16 cellular contexts compared by ENCODE assay signal in genomic region chr3:196097373-196098154, GRCh38. TPM values are rescaled to one million over a fixed set of nuclear protein-coding genes. Genes with fewer than 3 reads are reported as not detected.
A peak's percentile ranks its signal among the peaks of the same experiment; 100 is the strongest.
DNase-seq lines count a peak whose midpoint lies in the region; ATAC-seq and TF ChIP-seq lines count a peak whose summit lies in the region.
"Had no signal": no experiment of that assay in that cellular context is flagged by ENCODE, and none has a peak within 500 bp of the region (broad histone marks: within the 10 kb centered on the region; RNA-seq: fewer than 3 reads in every experiment).

No MANE protein-coding gene starts in this region.

- intact Hi-C loops in activated T-helper 1 cell treated with anti-CD3 and anti-CD28 coated beads, Interleukin-12 subunit alpha, Interleukin-12 subunit beta, Interleukin-2, Interleukin-4 antibody, amounts not matched to agents 30 ng/mL and 10 ng/mL and 1 ng/mL, durations not matched to agents 14 hours and 24 hours and 36 hours (cut with micrococcal nuclease), result no loop called here

- CTCF ChIA-PET in CD8-positive, alpha-beta memory T cell (lab: Charles Lee), result no interaction called here

- peak overlapping the region; percentile 72 to 99 (median 84) for H3K27ac ChIP-seq in BLaER1 treated with 17β-estradiol and CSF1 and Interleukin-3, amounts not matched to agents 10 nM and 100 nM
- H3K27ac ChIP-seq in CD8-positive, alpha-beta memory T cell (ENCODE audit: low read depth, low read length), result no peak overlapping the region
- H3K27ac ChIP-seq in mucosa of rectum (ENCODE audit: low read depth in 2 of 2, low read length in 2 of 2) (peak overlapping the region; percentile 67 to 81), neural progenitor cell (no peak overlapping the region)

- no peak for TF ChIP-seq CTCF in neural progenitor cell (IDR thresholded peaks at IDR 0.05)

- H3K79me2 ChIP-seq in neural progenitor cell (ENCODE audit: low read depth), result no peaks in the 10 kb centered on the region

- peaks cover 0 to 3% (median 0%) of the 10 kb centered on the region in 3 donors for H3K36me3 Mint-ChIP-seq in CD8-positive, alpha-beta memory T cell
- no peaks in the 10 kb centered on the region for H3K36me3 Mint-ChIP-seq in activated T-helper 1 cell treated with anti-CD3 and anti-CD28 coated beads, Interleukin-12 subunit alpha, Interleukin-12 subunit beta, Interleukin-2, Interleukin-4 antibody, amounts not matched to agents 30 ng/mL and 10 ng/mL and 1 ng/mL, durations not matched to agents 14 hours and 24 hours and 36 hours (ENCODE audit: low read depth)
- no peaks in the 10 kb centered on the region for H3K36me3 Mint-ChIP-seq in neural progenitor cell

- no peak for ATAC-seq in GM18498 (IDR thresholded peaks at IDR 0.05; ENCODE audit: unreplicated experiment)
- ATAC-seq: sciatic nerve had no signal

- H3K4me3 ChIP-seq in BLaER1 treated with 17β-estradiol and CSF1 and Interleukin-3, amounts not matched to agents 10 nM and 100 nM, result peak overlapping the region in 2 of 10 experiments; percentile 18 to 46; a peak in 3 of 20 replicates
- H3K4me3 ChIP-seq in CD8-positive, alpha-beta memory T cell (ENCODE audit: low read length), result no peak overlapping the region
- no peak overlapping the region for H3K4me3 ChIP-seq in mucosa of rectum (ENCODE audit: low read length in 2 of 2)
- H3K4me3 ChIP-seq in neural progenitor cell, result no peak overlapping the region
- H3K4me3 ChIP-seq: lower lobe of right lung had no signal

- peak overlapping the region; percentile 55 to 87 (median 74); a peak in 19 of 22 replicates for H3K9ac ChIP-seq in BLaER1 treated with 17β-estradiol and CSF1 and Interleukin-3, amounts not matched to agents 10 nM and 100 nM
- no peak overlapping the region for H3K9ac ChIP-seq in mucosa of rectum (ENCODE audit: low read depth in 1 of 2, low read length in 2 of 2)
- H3K9ac ChIP-seq in neural progenitor cell, result no peak overlapping the region

- peaks cover 68 to 85% (median 83%) of the 10 kb centered on the region in 10 experiments for H3K4me1 ChIP-seq in BLaER1 treated with 17β-estradiol and CSF1 and Interleukin-3, amounts not matched to agents 10 nM and 100 nM
- peaks cover 4% of the 10 kb centered on the region for H3K4me1 ChIP-seq in CD8-positive, alpha-beta memory T cell (ENCODE audit: insufficient read depth, low read length)
- peaks cover 13 to 19% of the 10 kb centered on the region in 2 donors for H3K4me1 ChIP-seq in mucosa of rectum (ENCODE audit: control insufficient read depth in 2 of 2, insufficient read depth in 2 of 2, low read length in 2 of 2)
- no peaks in the 10 kb centered on the region for H3K4me1 ChIP-seq in neural progenitor cell
- H3K4me1 ChIP-seq: lower lobe of right lung had no signal

- H3F3A ChIP-seq in neural progenitor cell (ENCODE audit: low read depth), result peaks cover 3% of the 10 kb centered on the region

- peaks cover 5 to 12% (median 8%) of the 10 kb centered on the region in 3 donors for H3K4me1 Mint-ChIP-seq in CD8-positive, alpha-beta memory T cell
- peaks cover 13% of the 10 kb centered on the region for H3K4me1 Mint-ChIP-seq in activated T-helper 1 cell treated with anti-CD3 and anti-CD28 coated beads, Interleukin-12 subunit alpha, Interleukin-12 subunit beta, Interleukin-2, Interleukin-4 antibody, amounts not matched to agents 30 ng/mL and 10 ng/mL and 1 ng/mL, durations not matched to agents 14 hours and 24 hours and 36 hours (ENCODE audit: low read depth)
- H3K4me1 Mint-ChIP-seq in neural progenitor cell, result peaks cover 7% of the 10 kb centered on the region

- no peaks in the 10 kb centered on the region for H4K20me1 ChIP-seq in BLaER1 treated with 17β-estradiol and CSF1 and Interleukin-3, amounts not matched to agents 10 nM and 100 nM
- H4K20me1 ChIP-seq in neural progenitor cell (ENCODE audit: low read depth), result no peaks in the 10 kb centered on the region

- H3K9me3 Mint-ChIP-seq in CD8-positive, alpha-beta memory T cell, result no peaks in the 10 kb centered on the region
- H3K9me3 Mint-ChIP-seq in activated T-helper 1 cell treated with anti-CD3 and anti-CD28 coated beads, Interleukin-12 subunit alpha, Interleukin-12 subunit beta, Interleukin-2, Interleukin-4 antibody, amounts not matched to agents 30 ng/mL and 10 ng/mL and 1 ng/mL, durations not matched to agents 14 hours and 24 hours and 36 hours, result peaks cover 3% of the 10 kb centered on the region
- H3K9me3 Mint-ChIP-seq in neural progenitor cell, result peaks cover 3% of the 10 kb centered on the region

- POLR2A ChIA-PET in CD8-positive, alpha-beta memory T cell (lab: Charles Lee), result no interaction called here

- no peak for DNase-seq in CD8-positive, alpha-beta memory T cell
- no peak for DNase-seq in activated T-helper 1 cell treated with anti-CD3 and anti-CD28 coated beads, Interleukin-12 subunit alpha, Interleukin-12 subunit beta, Interleukin-2, Interleukin-4 antibody, amounts not matched to agents 30 ng/mL and 10 ng/mL and 1 ng/mL, durations not matched to agents 14 hours and 24 hours and 36 hours (ENCODE audit: low spot score)
- DNase-seq in hippocampal formation (lab: John Stamatoyannopoulos, UW) (no peak), neural progenitor cell (ENCODE audit: low spot score) (no peak)
- DNase-seq: activated gamma-delta T cell treated with Interleukin-2 at 50 U/mL for 16 hours; effector CD8-positive, alpha-beta T cell; HCEC 1CT; lower lobe of right lung; NCI-H1105 treated with DMSO at 0.1 percent for 48 hours; NCI-H2227 treated with DMSO at 0.1 percent for 48 hours; stimulated activated naive CD4-positive, alpha-beta T cell; T-helper 9 cell had no signal

- H3K27me3 Mint-ChIP-seq in CD8-positive, alpha-beta memory T cell, result no peaks in the 10 kb centered on the region
- peaks cover 2% of the 10 kb centered on the region for H3K27me3 Mint-ChIP-seq in activated T-helper 1 cell treated with anti-CD3 and anti-CD28 coated beads, Interleukin-12 subunit alpha, Interleukin-12 subunit beta, Interleukin-2, Interleukin-4 antibody, amounts not matched to agents 30 ng/mL and 10 ng/mL and 1 ng/mL, durations not matched to agents 14 hours and 24 hours and 36 hours (ENCODE audit: insufficient read depth)
- H3K27me3 Mint-ChIP-seq in neural progenitor cell (ENCODE audit: insufficient read depth, low read depth), result peaks cover 6% of the 10 kb centered on the region

- peak overlapping the region; percentile 68 to 89 (median 80) for H3K4me2 ChIP-seq in BLaER1 treated with 17β-estradiol and CSF1 and Interleukin-3, amounts not matched to agents 10 nM and 100 nM
- no peak overlapping the region for H3K4me2 ChIP-seq in neural progenitor cell

- peaks cover 0 to 10% (median 5%) of the 10 kb centered on the region in 11 experiments; a peak in 17 of 22 replicates for H3K9me3 ChIP-seq in BLaER1 treated with 17β-estradiol and CSF1 and Interleukin-3, amounts not matched to agents 10 nM and 100 nM (replicated peaks in 1 of 11)
- no peaks in the 10 kb centered on the region for H3K9me3 ChIP-seq in CD8-positive, alpha-beta memory T cell (ENCODE audit: low read length)
- H3K9me3 ChIP-seq in mucosa of rectum (ENCODE audit: control insufficient read depth in 2 of 2, low read length in 2 of 2) (no peaks in the 10 kb centered on the region), neural progenitor cell (ENCODE audit: low read depth) (no peaks in the 10 kb centered on the region)
- H3K9me3 ChIP-seq: lower lobe of right lung had no signal

- no peak overlapping the region for H3K4me3 Mint-ChIP-seq in CD8-positive, alpha-beta memory T cell
- no peak overlapping the region for H3K4me3 Mint-ChIP-seq in activated T-helper 1 cell treated with anti-CD3 and anti-CD28 coated beads, Interleukin-12 subunit alpha, Interleukin-12 subunit beta, Interleukin-2, Interleukin-4 antibody, amounts not matched to agents 30 ng/mL and 10 ng/mL and 1 ng/mL, durations not matched to agents 14 hours and 24 hours and 36 hours
- no peak overlapping the region for H3K4me3 Mint-ChIP-seq in neural progenitor cell

- H2AFZ ChIP-seq in neural progenitor cell (replicated peaks), result no peak overlapping the region

- H3K36me3 ChIP-seq in BLaER1 treated with 17β-estradiol and CSF1 and Interleukin-3, amounts not matched to agents 10 nM and 100 nM, result no peaks in the 10 kb centered on the region
- H3K36me3 ChIP-seq in CD8-positive, alpha-beta memory T cell (ENCODE audit: insufficient read depth, low read length), result no peaks in the 10 kb centered on the region
- H3K36me3 ChIP-seq in mucosa of rectum (ENCODE audit: control insufficient read depth in 2 of 2, insufficient read depth in 2 of 2, low read length in 2 of 2) (no peaks in the 10 kb centered on the region), neural progenitor cell (no peaks in the 10 kb centered on the region)
- H3K36me3 ChIP-seq: lower lobe of right lung had no signal

- H3K27ac Mint-ChIP-seq in CD8-positive, alpha-beta memory T cell, result peak overlapping the region in 6 of 8 donors; percentile 43 to 89 (median 62)
- H3K27ac Mint-ChIP-seq in activated T-helper 1 cell treated with anti-CD3 and anti-CD28 coated beads, Interleukin-12 subunit alpha, Interleukin-12 subunit beta, Interleukin-2, Interleukin-4 antibody, amounts not matched to agents 30 ng/mL and 10 ng/mL and 1 ng/mL, durations not matched to agents 14 hours and 24 hours and 36 hours, result peak overlapping the region; percentile 50
- no peak overlapping the region for H3K27ac Mint-ChIP-seq in neural progenitor cell

- H3K27me3 ChIP-seq in BLaER1 treated with 17β-estradiol and CSF1 and Interleukin-3, amounts not matched to agents 10 nM and 100 nM, result no peaks in the 10 kb centered on the region
- no peaks in the 10 kb centered on the region for H3K27me3 ChIP-seq in CD8-positive, alpha-beta memory T cell (ENCODE audit: insufficient read depth, low read length, poor library complexity, severe bottlenecking)
- H3K27me3 ChIP-seq in mucosa of rectum (ENCODE audit: control insufficient read depth in 2 of 2, insufficient read depth in 2 of 2, low read length in 2 of 2) (no peaks in the 10 kb centered on the region), neural progenitor cell (no peaks in the 10 kb centered on the region)

RNA-seq across cellular contexts. Expression of gene TFRC, which starts 15.7 kb away (rescaled TPM):
- total RNA-seq in CD8-positive, alpha-beta memory T cell, result 100 to 1,000 TPM; 669 to 687 TPM
- 15.9 TPM for polyA plus RNA-seq in CD8-positive, alpha-beta memory T cell
- 791 TPM in 2 replicates for total RNA-seq in activated T-helper 1 cell treated with anti-CD3 and anti-CD28 coated beads, Interleukin-12 subunit alpha, Interleukin-12 subunit beta, Interleukin-2, Interleukin-4 antibody, amounts not matched to agents 30 ng/mL and 10 ng/mL and 1 ng/mL, durations not matched to agents 14 hours and 24 hours and 36 hours
- 60.0 and 87.7 TPM in 2 replicates for total RNA-seq in neural progenitor cell (ENCODE audit: low replicate concordance)

Comparison
In these comparisons a context has a peak if more than half of its experiments do, and no peak if none do; other contexts are left out.
1. H3K27ac ChIP-seq: peak in BLaER1 treated with 17β-estradiol and CSF1 and Interleukin-3, amounts not matched to agents 10 nM and 100 nM (11 of 11) and mucosa of rectum (2 of 2); none in CD8-positive, alpha-beta memory T cell (single experiment) and neural progenitor cell (single experiment).
2. H3K9ac ChIP-seq: peak in BLaER1 treated with 17β-estradiol and CSF1 and Interleukin-3, amounts not matched to agents 10 nM and 100 nM (11 of 11); none in mucosa of rectum (0 of 2) and neural progenitor cell (single experiment).